Comparison of ENCODE assay signal across 5 cellular contexts in genomic region chr16:2575839-2576238, GRCh38. TPM values are rescaled to one million over a fixed set of nuclear protein-coding genes. Genes with fewer than 3 reads are reported as not detected.
"Had no signal": no experiment of that assay in that cellular context is flagged by ENCODE, and none has a peak within 500 bp of the region (broad histone marks: within the 10 kb centered on the region; RNA-seq: fewer than 3 reads in every experiment).

No MANE protein-coding gene starts in this region.

RNA-seq across cellular contexts. Expression of gene CEMP1, which starts 44.6 kb away (rescaled TPM):
- total RNA-seq: GM23248, H1, H7, H9, HFFc6 had no signal
- polyA plus RNA-seq: H1 had no signal
